ENCODE assay signal across 10 cellular contexts in the genomic region with DNA sequence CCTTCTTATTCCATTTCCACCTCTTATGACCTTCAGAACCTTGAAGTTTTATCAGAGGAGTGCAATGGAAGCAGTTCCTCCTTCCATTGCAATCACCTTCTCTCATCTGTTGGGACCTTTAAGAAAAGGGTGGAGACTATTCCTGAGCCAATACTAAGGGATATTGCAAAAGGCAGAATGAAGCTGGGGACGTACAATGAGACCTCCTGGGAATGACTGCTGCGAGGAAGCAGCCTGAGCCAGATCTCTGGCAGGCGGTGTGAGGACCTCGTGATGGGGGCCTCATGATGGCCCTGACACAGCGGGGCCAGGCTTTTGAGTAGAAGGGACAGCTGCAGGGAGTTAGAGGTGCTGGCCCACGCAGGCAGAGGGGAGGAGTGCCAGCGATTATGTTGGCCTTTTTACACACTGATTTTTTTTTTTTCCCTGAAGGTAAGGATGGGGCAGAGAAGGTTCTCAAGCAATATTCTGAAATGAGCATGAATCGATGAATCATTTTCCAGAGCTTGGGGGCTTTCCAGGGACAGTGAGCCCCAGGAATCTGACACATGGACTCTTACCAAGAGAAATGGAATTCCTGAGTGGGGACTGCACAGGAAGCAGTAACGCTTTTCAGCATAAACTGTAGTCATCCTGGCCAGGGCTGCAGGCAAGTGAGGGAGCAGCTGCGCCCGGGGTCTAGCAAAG. TPM values are rescaled to one million over a fixed set of nuclear protein-coding genes. Genes with fewer than 3 reads are reported as not detected.
A peak's percentile ranks its signal among the peaks of the same experiment; 100 is the strongest.
DNase-seq lines count a peak whose midpoint lies in the region; ATAC-seq and TF ChIP-seq lines count a peak whose summit lies in the region.
"Had no signal": no experiment of that assay in that cellular context is flagged by ENCODE, and none has a peak within 500 bp of the region (broad histone marks: within the 10 kb centered on the region; RNA-seq: fewer than 3 reads in every experiment).

No MANE protein-coding gene starts in this region.

- ATAC-seq in HG03571 (IDR thresholded peaks at IDR 0.05; ENCODE audit: unreplicated experiment): no peak
- no peak for ATAC-seq in stimulated activated naive CD8-positive, alpha-beta T cell treated with anti-CD3 and anti-CD28 coated beads, Interleukin-15, amount 100 ng/mL, for 72 hours
- ATAC-seq: activated naive CD4-positive, alpha-beta T cell treated with anti-CD3 and anti-CD28 coated beads, Interleukin-2, amount 50 U/mL, for 72 hours had no signal

- H3K27ac Mint-ChIP-seq in T-helper 2 cell treated with Interferon-gamma antibody and Interleukin-4, amounts not matched to agents 5 μg/mL and 100 μg/mL, for 36 hours: no peak overlapping the region
- H3K27ac Mint-ChIP-seq in stimulated activated naive CD8-positive, alpha-beta T cell treated with anti-CD3 and anti-CD28 coated beads, Interleukin-15, amount 100 ng/mL, for 72 hours: no peak overlapping the region

- H3K4me3 Mint-ChIP-seq in T-helper 2 cell treated with Interferon-gamma antibody and Interleukin-4, amounts not matched to agents 5 μg/mL and 100 μg/mL, for 36 hours: no peak overlapping the region
- no peak overlapping the region for H3K4me3 Mint-ChIP-seq in stimulated activated naive CD8-positive, alpha-beta T cell treated with anti-CD3 and anti-CD28 coated beads, Interleukin-15, amount 100 ng/mL, for 72 hours

- no peaks in the 10 kb centered on the region for H3K36me3 ChIP-seq in ovary

- no peak for TF ChIP-seq CTCF in fibroblast of villous mesenchyme (IDR thresholded peaks at IDR 0.05; ENCODE audit: insufficient read depth, low read depth, low read length)
- no peak for TF ChIP-seq CTCF in ovary (IDR thresholded peaks at IDR 0.05)

- 6 to 11% (median 7%) methylated on average over 11 of the region's 11 CpGs for WGBS in ovary, 3 donors

- TF ChIP-seq POLR2A in ovary (IDR thresholded peaks at IDR 0.05): no peak

- H3K4me3 ChIP-seq in fibroblast of villous mesenchyme (ENCODE audit: low read depth, low read length) (no peak overlapping the region), ovary (no peak overlapping the region)

- H3K4me1 Mint-ChIP-seq in T-helper 2 cell treated with Interferon-gamma antibody and Interleukin-4, amounts not matched to agents 5 μg/mL and 100 μg/mL, for 36 hours (ENCODE audit: low read depth): no peaks in the 10 kb centered on the region
- H3K4me1 Mint-ChIP-seq in stimulated activated naive CD8-positive, alpha-beta T cell treated with anti-CD3 and anti-CD28 coated beads, Interleukin-15, amount 100 ng/mL, for 72 hours: peaks cover 4% of the 10 kb centered on the region

- TF ChIP-seq EP300 in ovary (IDR thresholded peaks at IDR 0.05): no peak

- no peaks in the 10 kb centered on the region for H3K9me3 Mint-ChIP-seq in T-helper 2 cell treated with Interferon-gamma antibody and Interleukin-4, amounts not matched to agents 5 μg/mL and 100 μg/mL, for 36 hours
- no peaks in the 10 kb centered on the region for H3K9me3 Mint-ChIP-seq in stimulated activated naive CD8-positive, alpha-beta T cell treated with anti-CD3 and anti-CD28 coated beads, Interleukin-15, amount 100 ng/mL, for 72 hours
- H3K9me3 Mint-ChIP-seq: activated naive CD4-positive, alpha-beta T cell treated with anti-CD3 and anti-CD28 coated beads, Interleukin-2, amount 50 U/mL, for 72 hours had no signal

- peaks cover 5% of the 10 kb centered on the region for H3K4me1 ChIP-seq in ovary (ENCODE audit: insufficient read depth)

- DNase-seq in COLO829 (ENCODE audit: low spot score) (peak; percentile 14), T1000 (lab: John Stamatoyannopoulos, UW) (peak; percentile 75), fibroblast of villous mesenchyme (ENCODE audit: low read depth) (peak; percentile 86), ovary (peak; percentile 44 to 63 (median 58)), NCI-H510A (lab: John Stamatoyannopoulos, UW) (no peak)
- no peak for DNase-seq in T-helper 2 cell treated with Interferon-gamma antibody and Interleukin-4, amounts not matched to agents 5 μg/mL and 100 μg/mL, for 36 hours (ENCODE audit: low spot score)
- DNase-seq in stimulated activated naive CD8-positive, alpha-beta T cell treated with anti-CD3 and anti-CD28 coated beads, Interleukin-15, amount 100 ng/mL, for 72 hours: no peak
- DNase-seq: SHP77 had no signal

- H3K27ac ChIP-seq in ovary: no peak overlapping the region

- no peaks in the 10 kb centered on the region for H3K27me3 ChIP-seq in ovary

- H3K9me3 ChIP-seq in ovary: no peaks in the 10 kb centered on the region

- no peaks in the 10 kb centered on the region for H3K27me3 Mint-ChIP-seq in T-helper 2 cell treated with Interferon-gamma antibody and Interleukin-4, amounts not matched to agents 5 μg/mL and 100 μg/mL, for 36 hours (ENCODE audit: low read depth)
- peaks cover 34% of the 10 kb centered on the region for H3K27me3 Mint-ChIP-seq in stimulated activated naive CD8-positive, alpha-beta T cell treated with anti-CD3 and anti-CD28 coated beads, Interleukin-15, amount 100 ng/mL, for 72 hours

- no peaks in the 10 kb centered on the region for H3K36me3 Mint-ChIP-seq in T-helper 2 cell treated with Interferon-gamma antibody and Interleukin-4, amounts not matched to agents 5 μg/mL and 100 μg/mL, for 36 hours (ENCODE audit: low read depth)
- H3K36me3 Mint-ChIP-seq: activated naive CD4-positive, alpha-beta T cell treated with anti-CD3 and anti-CD28 coated beads, Interleukin-2, amount 50 U/mL, for 72 hours had no signal

- intact Hi-C loops in ovary (cut with DNase I): loop anchor here in 3 of 4 donors (5.0 to 10.0 kb wide), 3 partner anchors 74 to 79 kb away; partner anchors contain the start of gene MATN3 (in 2 of the 3)

RNA-seq across cellular contexts. Expression of gene LAPTM4A, which starts 40.0 kb away (rescaled TPM):
- total RNA-seq in fibroblast of villous mesenchyme (101 and 146 TPM in 2 replicates), ovary (100 to 1,000 TPM; 170 to 307 (median 253) TPM)
- polyA plus RNA-seq in ovary: 100 to 1,000 TPM; 440 to 843 TPM

Comparison
In these comparisons a context has a peak if more than half of its experiments do, and no peak if none do; other contexts are left out.
1. DNase-seq: peak in COLO829 (single experiment), T1000 (single experiment), fibroblast of villous mesenchyme (single experiment) and ovary (5 of 5); none in NCI-H510A (single experiment), T-helper 2 cell treated with Interferon-gamma antibody and Interleukin-4, amounts not matched to agents 5 μg/mL and 100 μg/mL, for 36 hours (single experiment) and stimulated activated naive CD8-positive, alpha-beta T cell treated with anti-CD3 and anti-CD28 coated beads, Interleukin-15, amount 100 ng/mL, for 72 hours (0 of 2).